In the genomic region with DNA sequence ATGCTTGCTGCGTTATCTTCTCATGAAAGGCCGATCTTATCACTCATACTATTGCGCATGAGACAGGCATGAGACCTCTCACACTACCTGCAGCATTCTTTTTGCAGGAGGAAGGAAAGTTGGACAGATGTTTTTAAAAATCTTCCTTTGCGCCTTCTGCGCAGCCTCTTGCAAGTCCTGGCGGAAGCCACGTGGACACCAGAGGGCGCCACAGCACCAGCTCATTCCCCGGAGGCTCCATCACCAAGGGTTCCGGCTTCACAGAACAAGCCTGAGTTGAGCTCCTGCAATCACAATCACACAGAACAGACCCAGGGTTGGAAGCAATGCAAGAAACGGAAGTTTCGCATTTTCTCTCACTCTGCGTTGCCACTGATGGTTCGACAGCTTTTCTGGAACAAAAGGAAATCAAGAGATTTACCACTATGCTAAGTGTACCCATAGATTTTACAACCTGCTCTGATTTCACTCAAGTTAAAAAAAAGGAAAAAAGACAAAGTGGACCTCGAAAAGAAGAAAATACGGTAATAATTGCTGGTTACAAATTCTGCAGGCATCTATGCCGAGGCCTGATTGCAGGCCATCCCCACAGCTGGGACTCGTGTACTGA, we compare ENCODE assay signal across 1 cellular context.
A peak's percentile ranks its signal among the peaks of the same experiment; 100 is the strongest.
TF ChIP-seq lines count a peak whose summit lies in the region.

No MANE protein-coding gene starts in this region.

TF ChIP-seq in neural cell, 6 proteins besides CTCF, POLR2A, EP300 and RAD21:
- TF ChIP-seq, protein P1, sequence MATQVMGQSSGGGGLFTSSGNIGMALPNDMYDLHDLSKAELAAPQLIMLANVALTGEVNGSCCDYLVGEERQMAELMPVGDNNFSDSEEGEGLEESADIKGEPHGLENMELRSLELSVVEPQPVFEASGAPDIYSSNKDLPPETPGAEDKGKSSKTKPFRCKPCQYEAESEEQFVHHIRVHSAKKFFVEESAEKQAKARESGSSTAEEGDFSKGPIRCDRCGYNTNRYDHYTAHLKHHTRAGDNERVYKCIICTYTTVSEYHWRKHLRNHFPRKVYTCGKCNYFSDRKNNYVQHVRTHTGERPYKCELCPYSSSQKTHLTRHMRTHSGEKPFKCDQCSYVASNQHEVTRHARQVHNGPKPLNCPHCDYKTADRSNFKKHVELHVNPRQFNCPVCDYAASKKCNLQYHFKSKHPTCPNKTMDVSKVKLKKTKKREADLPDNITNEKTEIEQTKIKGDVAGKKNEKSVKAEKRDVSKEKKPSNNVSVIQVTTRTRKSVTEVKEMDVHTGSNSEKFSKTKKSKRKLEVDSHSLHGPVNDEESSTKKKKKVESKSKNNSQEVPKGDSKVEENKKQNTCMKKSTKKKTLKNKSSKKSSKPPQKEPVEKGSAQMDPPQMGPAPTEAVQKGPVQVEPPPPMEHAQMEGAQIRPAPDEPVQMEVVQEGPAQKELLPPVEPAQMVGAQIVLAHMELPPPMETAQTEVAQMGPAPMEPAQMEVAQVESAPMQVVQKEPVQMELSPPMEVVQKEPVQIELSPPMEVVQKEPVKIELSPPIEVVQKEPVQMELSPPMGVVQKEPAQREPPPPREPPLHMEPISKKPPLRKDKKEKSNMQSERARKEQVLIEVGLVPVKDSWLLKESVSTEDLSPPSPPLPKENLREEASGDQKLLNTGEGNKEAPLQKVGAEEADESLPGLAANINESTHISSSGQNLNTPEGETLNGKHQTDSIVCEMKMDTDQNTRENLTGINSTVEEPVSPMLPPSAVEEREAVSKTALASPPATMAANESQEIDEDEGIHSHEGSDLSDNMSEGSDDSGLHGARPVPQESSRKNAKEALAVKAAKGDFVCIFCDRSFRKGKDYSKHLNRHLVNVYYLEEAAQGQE (IDR thresholded peaks at IDR 0.05; ENCODE audit: borderline replicate concordance), result no peak
- TF ChIP-seq SMC3 (conservative IDR thresholded peaks at IDR 0.05; ENCODE audit: poor library complexity), result peak; percentile 99
